Comparison of ENCODE assay signal across 2 cellular contexts in genomic region chr1:43027977-43028376, GRCh38.
TF ChIP-seq lines count a peak whose summit lies in the region.

No MANE protein-coding gene starts in this region.

TF ChIP-seq in HepG2, 621 proteins besides CTCF, POLR2A, EP300 and RAD21:
- TF ChIP-seq MXI1 (IDR thresholded peaks at IDR 0.05; ENCODE audit: borderline replicate concordance, low read depth, low read length) (no peak), ZNF629 (CRISPR knock-in tag; conservative IDR thresholded peaks at IDR 0.05) (peak; percentile 58; the same call in 1 of the 2 replicates), CEBPB (IDR thresholded peaks at IDR 0.05; ENCODE audit: borderline replicate concordance, low read depth, low read length) (peak; percentile 61), ZBTB46 (CRISPR knock-in tag; IDR thresholded peaks at IDR 0.05; ENCODE audit: borderline replicate concordance) (no peak), ZNF597 (CRISPR knock-in tag; IDR thresholded peaks at IDR 0.05) (no peak), FOSL2 (CRISPR knock-in tag; IDR thresholded peaks at IDR 0.05) (0 out of 2 replicates have a peak, but pooled peaks have one; percentile 15), ZNF282 (IDR thresholded peaks at IDR 0.05; ENCODE audit: partially characterized antibody) (no peak), FOXA1 (IDR thresholded peaks at IDR 0.05) (no peak), FOXA1 (CRISPR knock-in tag; IDR thresholded peaks at IDR 0.05) (no peak)

TF ChIP-seq in H1, 55 proteins besides CTCF, POLR2A, EP300 and RAD21:
- TF ChIP-seq KDM4A (IDR thresholded peaks at IDR 0.05; ENCODE audit: low read depth, low read length, severe bottlenecking) (no peak), NANOG (IDR thresholded peaks at IDR 0.05; ENCODE audit: insufficient read depth, low read depth, low read length, poor library complexity, severe bottlenecking) (no peak), TCF12 (IDR thresholded peaks at IDR 0.05; ENCODE audit: low read depth, low read length) (no peak), HDAC2 (IDR thresholded peaks at IDR 0.05; ENCODE audit: borderline replicate concordance in 1 of 2, low read depth in 2 of 2, low read length in 2 of 2) (no peak), CHD7 (IDR thresholded peaks at IDR 0.05; ENCODE audit: insufficient replicate concordance, low read length) (no peak), ZNF274 (IDR thresholded peaks at IDR 0.05; ENCODE audit: borderline replicate concordance, extremely low read depth, low read length) (no peak), KDM1A (IDR thresholded peaks at IDR 0.05; ENCODE audit: borderline replicate concordance, low read length) (no peak), RXRA (IDR thresholded peaks at IDR 0.05; ENCODE audit: insufficient read depth, low read depth, low read length) (no peak), CHD1 (IDR thresholded peaks at IDR 0.05; ENCODE audit: low read depth, low read length) (no peak), FOSL1 (IDR thresholded peaks at IDR 0.05; ENCODE audit: insufficient read depth, low read depth, low read length) (no peak), POU5F1 (IDR thresholded peaks at IDR 0.05; ENCODE audit: low read depth, low read length) (no peak), SUZ12 (IDR thresholded peaks at IDR 0.05; ENCODE audit: low read length) (no peak), HDAC6 (IDR thresholded peaks at IDR 0.05; ENCODE audit: low read depth, low read length) (no peak)
TF ChIP-seq in H1: peak in this region for 0.
